ENCODE assay signal across 8 cellular contexts in genomic region chr11:68040121-68040956, GRCh38. TPM values are rescaled to one million over a fixed set of nuclear protein-coding genes. Genes with fewer than 3 reads are reported as not detected.
DNase-seq lines count a peak whose midpoint lies in the region; ATAC-seq, FAIRE-seq and TF ChIP-seq lines count a peak whose summit lies in the region.

No MANE protein-coding gene starts in this region.

- no peak for TF ChIP-seq CTCF in Peyer's patch (IDR thresholded peaks at IDR 0.05)

- peaks cover 0 to 32% (median 0%) of the 10 kb centered on the region in 3 donors for H3K36me3 ChIP-seq in Peyer's patch

- DNase-seq in GM12891 (ENCODE audit: insufficient read length, low spot score) (peak; percentile 88), Peyer's patch (peak; percentile 71 to 81 (median 75)), activated gamma-delta T cell treated with Interleukin-2 at 50 U/mL for 16 hours (peak; percentile 32), glomerular visceral epithelial cell (ENCODE audit: extremely low spot score) (peak; percentile 55), pons (ENCODE audit: low spot score) (peak; percentile 36), COR-L47 (lab: John Stamatoyannopoulos, UW) (no peak)

- H3K27me3 ChIP-seq in Peyer's patch, result no peaks in the 10 kb centered on the region

- peak overlapping the region; percentile 67 to 91 (median 84) for H3K4me3 ChIP-seq in Peyer's patch

- TF ChIP-seq POLR2A in GM12891 (IDR thresholded peaks at IDR 0.05; ENCODE audit: low read depth, low read length), result no peak
- no peak for TF ChIP-seq POLR2A in Peyer's patch (IDR thresholded peaks at IDR 0.05)

- H3K4me1 ChIP-seq in Peyer's patch, result peaks cover 5 to 58% (median 24%) of the 10 kb centered on the region in 4 donors

- peak; percentile 87 for FAIRE-seq in GM12891 (lab: Jason Lieb, UNC)

- H3K27ac ChIP-seq in Peyer's patch, result peak overlapping the region; percentile 86 to 93 (median 90)

- H3K9me3 ChIP-seq in Peyer's patch, result no peaks in the 10 kb centered on the region

- ATAC-seq in HG02759 (IDR thresholded peaks at IDR 0.05; ENCODE audit: unreplicated experiment) (peak; percentile 60), GM19328 (IDR thresholded peaks at IDR 0.05; ENCODE audit: unreplicated experiment) (no peak)

TF ChIP-seq in GM12891, 5 proteins besides CTCF, POLR2A, EP300 and RAD21:
- TF ChIP-seq POU2F2 (IDR thresholded peaks at IDR 0.05; ENCODE audit: low read depth, low read length), result no peak
- 0 out of 2 replicates have a peak, but pooled peaks have one; percentile 14 for TF ChIP-seq TAF1 (IDR thresholded peaks at IDR 0.05; ENCODE audit: low read depth, low read length)
- TF ChIP-seq PAX5 (IDR thresholded peaks at IDR 0.05; ENCODE audit: insufficient read depth, low read length, severe bottlenecking), result no peak
- TF ChIP-seq SPI1 (IDR thresholded peaks at IDR 0.05; ENCODE audit: low read depth, low read length), result peak; percentile 70
TF ChIP-seq in GM12891: peak in this region for 2.

RNA-seq across cellular contexts. Expression of gene TCIRG1, which starts 1.5 kb away (rescaled TPM):
- polyA plus RNA-seq in GM12891 (2012; ENCODE audit: low read depth, missing spikeins), result 85.7 TPM
- 100 to 1,000 TPM; 239 to 586 (median 464) TPM for total RNA-seq in Peyer's patch

RNA-seq across cellular contexts. Expression of gene NDUFS8, which starts 9.9 kb away (rescaled TPM):
- polyA plus RNA-seq in GM12891 (2012; ENCODE audit: low read depth, missing spikeins), result 127 TPM
- total RNA-seq in Peyer's patch, result 100 to 1,000 TPM; 153 to 195 (median 162) TPM

RNA-seq across cellular contexts. Expression of gene ALDH3B1, which starts 30.2 kb away (rescaled TPM):
- polyA plus RNA-seq in GM12891 (2012; ENCODE audit: low read depth, missing spikeins), result 0.06 TPM
- total RNA-seq in Peyer's patch, result 10 to 100 TPM; 14.9 to 53.5 (median 37.0) TPM

RNA-seq across cellular contexts. Expression of gene UNC93B1, which starts 36.4 kb away (rescaled TPM):
- 34.5 TPM for polyA plus RNA-seq in GM12891 (2012; ENCODE audit: low read depth, missing spikeins)
- total RNA-seq in Peyer's patch, result 100 to 1,000 TPM in 1 of 4 donors, 10 to 100 TPM in 3; 68.7 to 154 (median 91.6) TPM
